Comparison of ENCODE assay signal across 1 cellular context in genomic region chr1:20633190-20634064, GRCh38.
TF ChIP-seq lines count a peak whose summit lies in the region.

PINK1 (plus strand) TSS chr1:20633458; CDS start chr1:20633549, 91 bp downstream.

TF ChIP-seq in K562, 482 proteins besides CTCF, POLR2A, EP300 and RAD21 (continued from another document and continues in another):
- TF ChIP-seq ZNF445 (CRISPR knock-in tag; IDR thresholded peaks at IDR 0.05; ENCODE audit: low read depth) (no peak), TCFL5 (CRISPR knock-in tag; conservative IDR thresholded peaks at IDR 0.05) (no peak), KDM2B (CRISPR knock-in tag; IDR thresholded peaks at IDR 0.05) (peak; percentile 58; the same call in 1 of the 2 replicates), ZNF24 (IDR thresholded peaks at IDR 0.05) (peak; percentile 0; the same call in 1 of the 2 replicates), ZNF764 (CRISPR knock-in tag; IDR thresholded peaks at IDR 0.05; ENCODE audit: low read depth) (no peak), ZNF277 (CRISPR knock-in tag; IDR thresholded peaks at IDR 0.05; ENCODE audit: borderline replicate concordance) (no peak), ZNF133 (CRISPR knock-in tag; IDR thresholded peaks at IDR 0.05) (no peak), HES1 (IDR thresholded peaks at IDR 0.05; ENCODE audit: low read depth) (no peak), ZBTB17 (CRISPR knock-in tag; IDR thresholded peaks at IDR 0.05) (no peak), NELFE (IDR thresholded peaks at IDR 0.05; ENCODE audit: insufficient read depth, insufficient read length) (no peak), CUX1 (CRISPR knock-in tag; IDR thresholded peaks at IDR 0.05) (no peak), TEAD1 (CRISPR knock-in tag; IDR thresholded peaks at IDR 0.05) (peak; percentile 9 to 32; a peak in 1 of 4 replicates), GTF2F1 (IDR thresholded peaks at IDR 0.05; ENCODE audit: low read depth, low read length) (peak; percentile 45; the same call in 1 of the 2 replicates), CHD1 (IDR thresholded peaks at IDR 0.05; ENCODE audit: low read length) (no peak), SOX6 (IDR thresholded peaks at IDR 0.05) (no peak), RNF2 (IDR thresholded peaks at IDR 0.05) (no peak), PATZ1 (CRISPR knock-in tag; IDR thresholded peaks at IDR 0.05; ENCODE audit: borderline replicate concordance) (no peak), PCBP1 (IDR thresholded peaks at IDR 0.05; ENCODE audit: low read depth, low read length, poor library complexity, severe bottlenecking) (no peak), RBM39 (optimal IDR thresholded peaks at IDR 0.05; ENCODE audit: low read depth, low read length) (no peak), MLX (CRISPR knock-in tag; conservative IDR thresholded peaks at IDR 0.05) (no peak), SRF (CRISPR knock-in tag; IDR thresholded peaks at IDR 0.05) (no peak), PML (IDR thresholded peaks at IDR 0.05; ENCODE audit: low read length) (0 out of 2 replicates have a peak, but pooled peaks have one; percentile 28), TFE3 (CRISPR knock-in tag; IDR thresholded peaks at IDR 0.05) (no peak), GTF2A2 (tag; IDR thresholded peaks at IDR 0.05) (no peak), FOXK1 (CRISPR knock-in tag; IDR thresholded peaks at IDR 0.05; ENCODE audit: borderline replicate concordance) (no peak), ZNF398 (CRISPR knock-in tag; IDR thresholded peaks at IDR 0.05) (no peak), ZNF766 (CRISPR knock-in tag; conservative IDR thresholded peaks at IDR 0.05) (peak; percentile 72; the same call in 1 of the 2 replicates), ZNF347 (CRISPR knock-in tag; IDR thresholded peaks at IDR 0.05; ENCODE audit: low read depth) (0 out of 2 replicates have a peak, but pooled peaks have one; percentile 45), RHOXF2B (CRISPR knock-in tag; conservative IDR thresholded peaks at IDR 0.05) (no peak), HSF4 (CRISPR knock-in tag; IDR thresholded peaks at IDR 0.05; ENCODE audit: borderline replicate concordance) (no peak), GMEB1 (CRISPR knock-in tag; IDR thresholded peaks at IDR 0.05) (no peak), CCNT2 (IDR thresholded peaks at IDR 0.05; ENCODE audit: borderline replicate concordance, extremely low read depth, insufficient read length, low read depth, low read length) (peak; percentile 73), TFAM (CRISPR knock-in tag; conservative IDR thresholded peaks at IDR 0.05) (no peak), PRPF4 (IDR thresholded peaks at IDR 0.05; ENCODE audit: insufficient read depth, low read depth, low read length, poor library complexity, severe bottlenecking) (no peak), ZNF408 (CRISPR knock-in tag; IDR thresholded peaks at IDR 0.05; ENCODE audit: low read depth) (no peak), BCLAF1 (IDR thresholded peaks at IDR 0.05; ENCODE audit: borderline replicate concordance in 1 of 2, control insufficient read depth in 1 of 2, low read depth in 2 of 2, low read length in 1 of 2) (no peak), RBFOX2 (IDR thresholded peaks at IDR 0.05; ENCODE audit: low read depth, low read length) (peak; percentile 73), ATF7 (IDR thresholded peaks at IDR 0.05) (peak; percentile 67; the same call in 1 of the 2 replicates), NRF1 (conservative IDR thresholded peaks at IDR 0.05 in 1 of 2, IDR thresholded peaks at IDR 0.05 in 1 of 2) (peak; percentile 95 to 96), BRD9 (IDR thresholded peaks at IDR 0.05; ENCODE audit: low read depth, partially characterized antibody) (no peak), PCBP2 (IDR thresholded peaks at IDR 0.05; ENCODE audit: low read depth, low read length, poor library complexity, severe bottlenecking) (no peak), ZC3H4 (CRISPR knock-in tag; IDR thresholded peaks at IDR 0.05; ENCODE audit: borderline replicate concordance) (no peak), U2AF1 (optimal IDR thresholded peaks at IDR 0.05; ENCODE audit: low read depth, low read length) (peak; percentile 54), RBM14 (IDR thresholded peaks at IDR 0.05; ENCODE audit: borderline replicate concordance, insufficient read depth, low read depth, low read length) (no peak), BCOR (IDR thresholded peaks at IDR 0.05) (0 out of 2 replicates have a peak, but pooled peaks have one; percentile 31), EWSR1 (IDR thresholded peaks at IDR 0.05; ENCODE audit: borderline replicate concordance, low read depth, partially characterized antibody) (no peak), CEBPG (CRISPR knock-in tag; IDR thresholded peaks at IDR 0.05) (no peak), CEBPG (tag; conservative IDR thresholded peaks at IDR 0.05 in 1 of 2, IDR thresholded peaks at IDR 0.05 in 1 of 2) (no peak), CREB1 (IDR thresholded peaks at IDR 0.05) (peak; percentile 34; the same call in 1 of the 2 replicates), CREB1 (CRISPR knock-in tag; IDR thresholded peaks at IDR 0.05) (peak; percentile 48; the same call in 1 of the 2 replicates), HNRNPH1 (optimal IDR thresholded peaks at IDR 0.05; ENCODE audit: low read depth, low read length) (no peak)
